ENCODE assay signal across 9 cellular contexts in genomic region chr1:178307264-178307663, GRCh38.
"Had no signal": no experiment of that assay in that cellular context is flagged by ENCODE, and none has a peak within 500 bp of the region (broad histone marks: within the 10 kb centered on the region; RNA-seq: fewer than 3 reads in every experiment).

No MANE protein-coding gene starts in this region.

- H3K27ac ChIP-seq: GM23248, HL-60 had no signal

- H3K9ac ChIP-seq: GM23248 had no signal

- DNase-seq: GM23248, GOT3, H7, HFFc6, KBM-7 had no signal

- H3K4me1 ChIP-seq: HAP-1 had no signal

- H2AFZ ChIP-seq: GM23248 had no signal

- H3K4me3 Mint-ChIP-seq: HFFc6, IgD-negative memory B cell had no signal

- ATAC-seq: HCT116 had no signal

- H3K4me1 Mint-ChIP-seq: IgD-negative memory B cell had no signal

- H3K27ac Mint-ChIP-seq: HFFc6, IgD-negative memory B cell had no signal

- H3K36me3 Mint-ChIP-seq: IgD-negative memory B cell had no signal

- H3K9me3 ChIP-seq: HAP-1 had no signal

- H3K4me3 ChIP-seq: GM23248, HAP-1 had no signal

- H3K36me3 ChIP-seq: HAP-1 had no signal

- H3K9me3 Mint-ChIP-seq: HFFc6 had no signal
